In the genomic region with DNA sequence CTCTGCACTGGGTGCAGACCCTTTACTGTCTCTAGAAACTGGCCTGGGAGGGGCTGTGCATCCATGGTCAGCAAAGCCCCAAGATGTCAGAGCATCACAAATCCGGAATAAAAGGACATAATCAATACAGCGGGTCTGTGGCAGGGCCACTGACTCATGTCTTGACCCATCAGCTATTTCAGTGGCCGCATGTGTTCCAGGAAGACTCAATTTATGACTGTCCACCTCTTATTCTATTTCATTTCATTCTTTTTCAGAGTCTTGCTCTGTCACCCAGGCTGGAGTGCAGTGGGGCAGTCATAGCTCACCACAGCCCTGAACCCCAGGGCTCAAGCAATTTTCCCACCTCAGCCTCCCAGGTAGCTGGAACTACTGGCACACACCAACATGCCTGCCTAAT, we compare ENCODE assay signal across 27 cellular contexts. TPM values are rescaled to one million over a fixed set of nuclear protein-coding genes. Genes with fewer than 3 reads are reported as not detected.
A peak's percentile ranks its signal among the peaks of the same experiment; 100 is the strongest.
DNase-seq lines count a peak whose midpoint lies in the region; ATAC-seq, FAIRE-seq and TF ChIP-seq lines count a peak whose summit lies in the region.
"Had no signal": no experiment of that assay in that cellular context is flagged by ENCODE, and none has a peak within 500 bp of the region (broad histone marks: within the 10 kb centered on the region; RNA-seq: fewer than 3 reads in every experiment).

No MANE protein-coding gene starts in this region.

- H3K27ac ChIP-seq in CD8-positive, alpha-beta T cell (ENCODE audit: low read depth, low read length): no peak overlapping the region
- H3K27ac ChIP-seq in caudate nucleus (ENCODE audit: low read depth, low read length): peak overlapping the region; percentile 83
- no peak overlapping the region for H3K27ac ChIP-seq in esophagus squamous epithelium
- H3K27ac ChIP-seq: body of pancreas, foreskin keratinocyte, left ventricle myocardium inferior, SJSA1 had no signal

- no peak overlapping the region for H3K4me3 Mint-ChIP-seq in CD14-positive monocyte
- no peak overlapping the region for H3K4me3 Mint-ChIP-seq in CD8-positive, alpha-beta T cell
- H3K4me3 Mint-ChIP-seq in nephron progenitor cell: no peak overlapping the region
- H3K4me3 Mint-ChIP-seq: CD4-positive, CD25-positive, alpha-beta regulatory T cell; nephron had no signal

- H3K4me1 ChIP-seq in CD8-positive, alpha-beta T cell (ENCODE audit: insufficient read depth, low read length): no peaks in the 10 kb centered on the region
- no peaks in the 10 kb centered on the region for H3K4me1 ChIP-seq in esophagus squamous epithelium
- H3K4me1 ChIP-seq: body of pancreas, foreskin keratinocyte, left ventricle myocardium inferior, SJSA1 had no signal

- ATAC-seq in CD8-positive, alpha-beta T cell: no peak
- ATAC-seq: body of pancreas, foreskin keratinocyte, sciatic nerve had no signal

- H3K9me3 Mint-ChIP-seq in CD14-positive monocyte (peaks cover 0 to 3% (median 0%) of the 10 kb centered on the region in 7 donors), nephron progenitor cell (no peaks in the 10 kb centered on the region)
- H3K9me3 Mint-ChIP-seq in CD8-positive, alpha-beta T cell: no peaks in the 10 kb centered on the region
- H3K9me3 Mint-ChIP-seq: CD4-positive, CD25-positive, alpha-beta regulatory T cell; nephron had no signal

- POLR2A ChIA-PET in CD8-positive, alpha-beta T cell (lab: Charles Lee): no interaction called here

- no peak overlapping the region for H3K4me3 ChIP-seq in CD8-positive, alpha-beta T cell (ENCODE audit: low read depth, low read length)
- H3K4me3 ChIP-seq in esophagus squamous epithelium: no peak overlapping the region
- H3K4me3 ChIP-seq: body of pancreas, left ventricle myocardium inferior, SJSA1 had no signal

- FAIRE-seq in GM12892 (lab: Jason Lieb, UNC): no peak
- FAIRE-seq: RCC 7860 had no signal

- CTCF ChIA-PET in CD8-positive, alpha-beta T cell (lab: Charles Lee): no interaction called here

- no peaks in the 10 kb centered on the region for H3K9me3 ChIP-seq in CD8-positive, alpha-beta T cell (ENCODE audit: low read length)
- no peaks in the 10 kb centered on the region for H3K9me3 ChIP-seq in esophagus squamous epithelium
- H3K9me3 ChIP-seq: body of pancreas, left ventricle myocardium inferior, SJSA1 had no signal

- WGBS in esophagus squamous epithelium, 2 donors: 85 to 93% methylated on average over 2 to 3 of the region's 3 CpGs

- no peaks in the 10 kb centered on the region for H3K27me3 ChIP-seq in CD8-positive, alpha-beta T cell (ENCODE audit: insufficient read depth, low read length)
- H3K27me3 ChIP-seq in esophagus squamous epithelium: no peaks in the 10 kb centered on the region
- H3K27me3 ChIP-seq: body of pancreas, foreskin keratinocyte, SJSA1 had no signal

- intact Hi-C loops in CD14-positive monocyte (cut with micrococcal nuclease): no loop called here
- intact Hi-C loops in CD8-positive, alpha-beta T cell (cut with DNase I, micrococcal nuclease): no loop called here
- intact Hi-C loops in esophagus squamous epithelium (cut with DNase I): no loop called here

- H3K27me3 Mint-ChIP-seq in CD14-positive monocyte (ENCODE audit: low read depth in 3 of 3) (no peaks in the 10 kb centered on the region), nephron progenitor cell (ENCODE audit: low read depth, poor library complexity) (no peaks in the 10 kb centered on the region)
- no peaks in the 10 kb centered on the region for H3K27me3 Mint-ChIP-seq in CD8-positive, alpha-beta T cell (ENCODE audit: low read depth)
- H3K27me3 Mint-ChIP-seq: CD4-positive, CD25-positive, alpha-beta regulatory T cell had no signal

- H3K27ac Mint-ChIP-seq in CD14-positive monocyte (peak overlapping the region in 5 of 7 donors; percentile 13 to 80 (median 67)), nephron progenitor cell (peak overlapping the region; percentile 95)
- peak overlapping the region; percentile 57 for H3K27ac Mint-ChIP-seq in CD8-positive, alpha-beta T cell
- H3K27ac Mint-ChIP-seq: nephron had no signal

- DNase-seq in CD14-positive monocyte (ENCODE audit: low spot score) (no peak), caudate nucleus (lab: John Stamatoyannopoulos, UW) (no peak), nephron progenitor cell (no peak), GM12892 (ENCODE audit: insufficient read length) (no peak), NCI-H2029 treated with DMSO at 0.1 percent for 48 hours (lab: John Stamatoyannopoulos, UW) (no peak), esophagus squamous epithelium (lab: John Stamatoyannopoulos, UW) (no peak)
- DNase-seq in CD8-positive, alpha-beta T cell: no peak
- DNase-seq: activated CD4-positive, alpha-beta T cell treated with anti-CD3 and anti-CD28 coated beads, Interleukin-2, amount 50 U/mL, for 48 hours; activated T-cell treated with anti-CD3 and anti-CD28 coated beads for 4 hours; body of pancreas; CD4-positive, CD25-positive, alpha-beta regulatory T cell; DMS 273 treated with DMSO at 0.1 percent for 48 hours; effector memory CD4-positive, alpha-beta T cell; foreskin keratinocyte; hippocampal formation; left ventricle myocardium inferior; midbrain; NCI-H1092; NCI-H187; NCI-H526 treated with DMSO at 0.1 percent for 48 hours; posterior cingulate gyrus; stimulated activated CD4-positive, alpha-beta T cell treated with anti-CD3 and anti-CD28 coated beads, Interleukin-4, amount 100 ng/mL, for 4 hours; trophoblast cell had no signal

- TF ChIP-seq CTCF in CD14-positive monocyte (IDR thresholded peaks at IDR 0.05) (no peak), nephron progenitor cell (IDR thresholded peaks at IDR 0.05) (no peak), esophagus squamous epithelium (IDR thresholded peaks at IDR 0.05) (no peak)
- no peak for TF ChIP-seq CTCF in CD8-positive, alpha-beta T cell (IDR thresholded peaks at IDR 0.05)

- H3K4me1 Mint-ChIP-seq in CD14-positive monocyte (no peaks in the 10 kb centered on the region), nephron progenitor cell (peaks cover 5% of the 10 kb centered on the region)
- no peaks in the 10 kb centered on the region for H3K4me1 Mint-ChIP-seq in CD8-positive, alpha-beta T cell (ENCODE audit: low read depth)
- H3K4me1 Mint-ChIP-seq: nephron had no signal

- peaks cover 49 to 71% of the 10 kb centered on the region in 2 donors for H3K36me3 Mint-ChIP-seq in CD14-positive monocyte
- H3K36me3 Mint-ChIP-seq in CD8-positive, alpha-beta T cell: peaks cover 62% of the 10 kb centered on the region
- peaks cover 4% of the 10 kb centered on the region for H3K36me3 Mint-ChIP-seq in nephron progenitor cell (ENCODE audit: low read depth)

- no peak for TF ChIP-seq POLR2A in GM12892 (IDR thresholded peaks at IDR 0.05; ENCODE audit: low read depth, low read length)
- TF ChIP-seq POLR2A in esophagus squamous epithelium (IDR thresholded peaks at IDR 0.05): no peak

- H3K36me3 ChIP-seq in CD8-positive, alpha-beta T cell (ENCODE audit: insufficient read depth, low read length): peaks cover 43% of the 10 kb centered on the region
- H3K36me3 ChIP-seq in esophagus squamous epithelium: peaks cover 0 to 19% (median 5%) of the 10 kb centered on the region in 3 donors

RNA-seq across cellular contexts. Expression of a gene that starts 53.2 kb away (rescaled TPM):
- 1 to 10 TPM; 1.4 to 3.0 TPM for polyA plus RNA-seq in CD14-positive monocyte
- not detected for total RNA-seq in CD8-positive, alpha-beta T cell
- polyA plus RNA-seq in GM12892 (2012; ENCODE audit: missing spikeins): 0.87 TPM
- 1 to 10 TPM; 1.1 to 6.7 (median 4.1) TPM for total RNA-seq in esophagus squamous epithelium
- total RNA-seq: CD4-positive, CD25-positive, alpha-beta regulatory T cell had no signal
